22 cellular contexts compared by ENCODE assay signal in genomic region chr6:132413501-132413805, GRCh38.
"Had no signal": no experiment of that assay in that cellular context is flagged by ENCODE, and none has a peak within 500 bp of the region (broad histone marks: within the 10 kb centered on the region; RNA-seq: fewer than 3 reads in every experiment).

No MANE protein-coding gene starts in this region.

- H3K4me3 ChIP-seq: esophagus muscularis mucosa, lung, ovary, right atrium auricular region, sigmoid colon, skin epidermis, thoracic aorta had no signal

- DNase-seq: effector memory CD4-positive, alpha-beta T cell; foreskin melanocyte; head of caudate nucleus; hippocampal formation; left colon; left ventricle myocardium superior; mesendoderm; naive B cell; nephron progenitor cell; ovary; sigmoid colon; stimulated activated CD4-positive, alpha-beta T cell treated with anti-CD3 and anti-CD28 coated beads, Interleukin-2, amount 100 ng/mL, for 24 hours; stimulated activated CD4-positive, alpha-beta T cell treated with anti-CD3 and anti-CD28 coated beads, Interleukin-4, amount 100 ng/mL, for 4 hours; stimulated activated naive B cell treated with anti-CD40 and anti-IgM and Interleukin-4, amounts not matched to agents 10 μg/mL and 1 μg/mL and 100 μg/mL, for 72 hours; stimulated activated naive CD8-positive, alpha-beta T cell treated with anti-CD3 and anti-CD28 coated beads, Interleukin-15, amount 100 ng/mL, for 72 hours had no signal

- H3K27me3 ChIP-seq: esophagus muscularis mucosa, neutrophil, ovary, right atrium auricular region, sigmoid colon had no signal

- H3K4me1 ChIP-seq: esophagus muscularis mucosa, right atrium auricular region, sigmoid colon had no signal

- H3K27ac ChIP-seq: epithelial cell of prostate, esophagus muscularis mucosa, neutrophil, ovary, right atrium auricular region, sigmoid colon, thoracic aorta had no signal

- H3K4me1 Mint-ChIP-seq: naive B cell; stimulated activated naive CD8-positive, alpha-beta T cell treated with anti-CD3 and anti-CD28 coated beads, Interleukin-15, amount 100 ng/mL, for 72 hours had no signal

- H3K9me3 ChIP-seq: esophagus muscularis mucosa, neutrophil, sigmoid colon, thoracic aorta had no signal

- ATAC-seq: left colon; left ventricle myocardium superior; stimulated activated naive CD8-positive, alpha-beta T cell treated with anti-CD3 and anti-CD28 coated beads, Interleukin-15, amount 100 ng/mL, for 72 hours had no signal

- H3K36me3 ChIP-seq: esophagus muscularis mucosa, neutrophil, ovary, right atrium auricular region, sigmoid colon, thoracic aorta had no signal

- H3K4me3 Mint-ChIP-seq: naive B cell; nephron progenitor cell; stimulated activated naive B cell treated with anti-CD40 and anti-IgM and Interleukin-4, amounts not matched to agents 10 μg/mL and 1 μg/mL and 100 μg/mL, for 72 hours; stimulated activated naive CD8-positive, alpha-beta T cell treated with anti-CD3 and anti-CD28 coated beads, Interleukin-15, amount 100 ng/mL, for 72 hours had no signal

- H3K27ac Mint-ChIP-seq: naive B cell; stimulated activated naive B cell treated with anti-CD40 and anti-IgM and Interleukin-4, amounts not matched to agents 10 μg/mL and 1 μg/mL and 100 μg/mL, for 72 hours; stimulated activated naive CD8-positive, alpha-beta T cell treated with anti-CD3 and anti-CD28 coated beads, Interleukin-15, amount 100 ng/mL, for 72 hours had no signal
